In genomic region chr13:45325806-45326205, GRCh38 we compare ENCODE assay signal across 8 cellular contexts. TPM values are rescaled to one million over a fixed set of nuclear protein-coding genes. Genes with fewer than 3 reads are reported as not detected.
DNase-seq lines count a peak whose midpoint lies in the region; ATAC-seq and TF ChIP-seq lines count a peak whose summit lies in the region.

No MANE protein-coding gene starts in this region.

- no peaks in the 10 kb centered on the region for H3K36me3 Mint-ChIP-seq in nephron progenitor cell (ENCODE audit: low read depth)
- H3K36me3 Mint-ChIP-seq in activated CD4-positive, alpha-beta memory T cell treated with anti-CD3 and anti-CD28 coated beads, Interleukin-2, amount 10 ng/mL, durations not matched to agents 7 days and 5 days (ENCODE audit: low read depth) = no peaks in the 10 kb centered on the region

- H3K36me3 ChIP-seq in BJ (ENCODE audit: control insufficient read depth, insufficient read depth, low read length) (no peaks in the 10 kb centered on the region), Panc1 (ENCODE audit: control insufficient read depth, insufficient read depth, low read length) (no peaks in the 10 kb centered on the region)

- H3K4me1 Mint-ChIP-seq in nephron progenitor cell = peaks cover 30% of the 10 kb centered on the region
- H3K4me1 Mint-ChIP-seq in activated CD4-positive, alpha-beta memory T cell treated with anti-CD3 and anti-CD28 coated beads, Interleukin-2, amount 10 ng/mL, durations not matched to agents 7 days and 5 days = peaks cover 33% of the 10 kb centered on the region

- peak overlapping the region; percentile 97 for H3K27ac Mint-ChIP-seq in nephron progenitor cell
- no peak overlapping the region for H3K27ac Mint-ChIP-seq in activated CD4-positive, alpha-beta memory T cell treated with anti-CD3 and anti-CD28 coated beads, Interleukin-2, amount 10 ng/mL, durations not matched to agents 7 days and 5 days

- H3K4me3 Mint-ChIP-seq in nephron progenitor cell = no peak overlapping the region
- H3K4me3 Mint-ChIP-seq in activated CD4-positive, alpha-beta memory T cell treated with anti-CD3 and anti-CD28 coated beads, Interleukin-2, amount 10 ng/mL, durations not matched to agents 7 days and 5 days = no peak overlapping the region

- ATAC-seq in Panc1 (peak; percentile 50; the same call in 1 of the 2 replicates), HG02840 (IDR thresholded peaks at IDR 0.05; ENCODE audit: low FRiP score, unreplicated experiment) (no peak)
- ATAC-seq in activated CD4-positive, CD25-positive, alpha-beta regulatory T cell treated with anti-CD3 and anti-CD28 coated beads, Interleukin-2, amount 50 U/mL, for 24 hours = no peak

- intact Hi-C loops in Panc1 (cut with micrococcal nuclease; ENCODE audit: unreplicated experiment) = no loop called here

- peaks cover 3% of the 10 kb centered on the region for H3K27me3 Mint-ChIP-seq in nephron progenitor cell (ENCODE audit: low read depth, poor library complexity)
- H3K27me3 Mint-ChIP-seq in activated CD4-positive, alpha-beta memory T cell treated with anti-CD3 and anti-CD28 coated beads, Interleukin-2, amount 10 ng/mL, durations not matched to agents 7 days and 5 days = no peaks in the 10 kb centered on the region

- TSS peak; percentile 25 for BruUV-seq in Panc1 (replicated peaks; lab: Mats Ljungman, UMichigan)

- CTCF ChIA-PET in BJ (lab: Yijun Ruan, JAX) (interaction anchor here (0.8 to 1.5 kb wide), 2 partner anchors 16 to 281 kb away, joined by 3 to 7 read pairs; no protein-coding TSS in a partner anchor), Panc1 (lab: Charles Lee) (no interaction called here)
- CTCF ChIA-PET in activated CD4-positive, alpha-beta memory T cell treated with anti-CD3 and anti-CD28 coated beads, Interleukin-2, amount 10 ng/mL, durations not matched to agents 7 days and 5 days (lab: Charles Lee) = interaction anchor here (1.0 kb wide), 1 partner anchor 23 kb away, joined by 4 read pairs; no protein-coding TSS in a partner anchor

- H3K4me1 ChIP-seq in Panc1 (ENCODE audit: control insufficient read depth, insufficient read depth, low read length) = no peaks in the 10 kb centered on the region

- H3K9me3 Mint-ChIP-seq in nephron progenitor cell = no peaks in the 10 kb centered on the region
- H3K9me3 Mint-ChIP-seq in activated CD4-positive, alpha-beta memory T cell treated with anti-CD3 and anti-CD28 coated beads, Interleukin-2, amount 10 ng/mL, durations not matched to agents 7 days and 5 days = no peaks in the 10 kb centered on the region

- H3K27ac ChIP-seq in Panc1 (ENCODE audit: low read length) = no peak overlapping the region

- TF ChIP-seq CTCF in BJ (IDR thresholded peaks at IDR 0.05; ENCODE audit: insufficient read depth, low read depth, low read length) (0 out of 2 replicates have a peak, but pooled peaks have one; percentile 1), Panc1 (IDR thresholded peaks at IDR 0.05) (no peak), nephron progenitor cell (IDR thresholded peaks at IDR 0.05) (no peak)

- POLR2A ChIA-PET in BJ (lab: Charles Lee) (interaction anchor here (0.5 to 1.0 kb wide), 2 partner anchors 11 to 12 kb away, joined by 3 to 5 read pairs; no protein-coding TSS in a partner anchor), Panc1 (lab: Charles Lee) (no interaction called here)
- POLR2A ChIA-PET in activated CD4-positive, alpha-beta memory T cell treated with anti-CD3 and anti-CD28 coated beads, Interleukin-2, amount 10 ng/mL, durations not matched to agents 7 days and 5 days (lab: Charles Lee) = interaction anchor here (0.6 to 1.6 kb wide), 4 partner anchors 9 to 158 kb away, joined by 3 to 8 read pairs (median 6); no protein-coding TSS in a partner anchor

- H3K27me3 ChIP-seq in BJ (ENCODE audit: control insufficient read depth, insufficient read depth, low read length) (no peaks in the 10 kb centered on the region), Panc1 (ENCODE audit: control insufficient read depth, insufficient read depth, low read length) (no peaks in the 10 kb centered on the region)

- H3K4me3 ChIP-seq in BJ (ENCODE audit: low read depth, low read length) (no peak overlapping the region), Panc1 (ENCODE audit: low read depth in 2 of 2, low read length in 2 of 2) (no peak overlapping the region)

- DNase-seq in BJ (ENCODE audit: low read depth) (peak; percentile 68), Panc1 (ENCODE audit: low read depth, low spot score) (no peak), fibroblast of gingiva (ENCODE audit: low read depth) (peak; percentile 82), nephron progenitor cell (no peak), LoVo (ENCODE audit: low spot score) (no peak)
- no peak for DNase-seq in activated CD4-positive, alpha-beta memory T cell treated with anti-CD3 and anti-CD28 coated beads, Interleukin-2, amount 10 ng/mL, durations not matched to agents 7 days and 5 days

- in situ Hi-C loops in Panc1 (cut with HindIII; ENCODE audit: low pct_unique_long_range_greater_than_20kb, low sequenced_read_pairs) = no loop called here

- no peaks in the 10 kb centered on the region for H3K9me3 ChIP-seq in Panc1 (ENCODE audit: control insufficient read depth, insufficient read depth, low read depth, low read length)

RNA-seq across cellular contexts. Expression of gene TPT1, which starts 15.2 kb away (rescaled TPM):
- 2,445 and 5,635 TPM in 2 replicates for polyA plus RNA-seq in BJ (2011; rRNA removed)
- 856 and 1,154 TPM in 2 replicates for polyA minus RNA-seq in BJ (2011; rRNA and poly(A)+ RNA removed)
- 939 TPM for total RNA-seq in Panc1 (2021; ENCODE audit: unreplicated experiment)
- polyA plus RNA-seq in Panc1 (2012; ENCODE audit: insufficient read length) = 1,185 TPM
- total RNA-seq in activated CD4-positive, alpha-beta memory T cell treated with anti-CD3 and anti-CD28 coated beads, Interleukin-2, amount 10 ng/mL, durations not matched to agents 7 days and 5 days = 1,000 to 10,000 TPM; 4,462 to 4,505 TPM

Comparison
In these comparisons a context has a peak if more than half of its experiments do, and no peak if none do; other contexts are left out.
1. DNase-seq: peak in BJ (single experiment) and fibroblast of gingiva (single experiment); none in Panc1 (single experiment), nephron progenitor cell (single experiment), activated CD4-positive, alpha-beta memory T cell treated with anti-CD3 and anti-CD28 coated beads, Interleukin-2, amount 10 ng/mL, durations not matched to agents 7 days and 5 days (single experiment) and LoVo (single experiment).